Comparison of ENCODE assay signal across 11 cellular contexts in the genomic region with DNA sequence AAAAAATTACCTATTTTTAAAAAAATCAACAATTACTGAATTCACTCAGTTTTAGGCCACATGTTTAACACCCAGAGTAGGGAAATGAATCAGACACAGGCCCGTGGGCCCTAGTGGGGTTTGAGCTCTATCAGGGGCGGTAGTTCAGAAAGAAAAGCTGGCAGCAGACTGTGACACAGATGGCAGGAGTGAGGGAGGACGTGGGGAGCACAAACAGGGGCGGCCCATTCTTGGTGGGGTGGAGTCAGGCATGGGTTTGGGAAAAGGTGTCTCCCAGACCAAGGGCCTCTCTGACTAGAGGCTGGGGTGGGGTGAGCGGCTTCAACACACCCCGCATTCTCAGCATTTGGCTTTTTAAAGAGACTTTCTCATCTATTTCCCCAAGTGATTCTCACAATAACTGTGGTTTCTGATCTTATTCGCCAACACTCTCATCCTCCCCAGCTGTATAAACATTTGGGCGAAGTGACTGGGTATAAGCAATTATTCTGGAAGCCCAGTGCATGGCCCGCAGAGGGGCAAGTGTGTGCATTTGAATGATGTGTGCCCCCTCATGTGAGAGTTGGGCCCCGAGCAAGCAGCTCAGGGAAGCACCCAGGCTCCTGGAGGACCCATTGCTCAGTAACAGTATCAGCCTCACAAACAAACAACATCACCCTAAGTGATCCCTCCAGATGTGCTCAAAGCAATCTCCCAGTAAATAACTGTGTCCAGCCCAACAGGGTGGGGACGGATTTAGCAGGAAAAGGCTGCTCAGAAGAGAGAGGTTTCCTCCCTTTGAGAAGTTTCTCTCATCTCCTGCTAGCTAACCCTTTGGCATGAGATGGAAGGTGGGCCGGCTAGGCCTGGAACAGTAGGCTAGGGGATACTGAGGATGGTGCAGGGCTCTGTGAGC.
A peak's percentile ranks its signal among the peaks of the same experiment; 100 is the strongest.
DNase-seq lines count a peak whose midpoint lies in the region; ATAC-seq, FAIRE-seq and TF ChIP-seq lines count a peak whose summit lies in the region.
"Had no signal": no experiment of that assay in that cellular context is flagged by ENCODE, and none has a peak within 500 bp of the region (broad histone marks: within the 10 kb centered on the region; RNA-seq: fewer than 3 reads in every experiment).

No MANE protein-coding gene starts in this region.

- H3K9me3 Mint-ChIP-seq in nephron, result no peaks in the 10 kb centered on the region
- no peaks in the 10 kb centered on the region for H3K9me3 Mint-ChIP-seq in naive thymus-derived CD4-positive, alpha-beta T cell

- H3K36me3 Mint-ChIP-seq in nephron (ENCODE audit: low read depth), result no peaks in the 10 kb centered on the region
- H3K36me3 Mint-ChIP-seq in naive thymus-derived CD4-positive, alpha-beta T cell, result no peaks in the 10 kb centered on the region

- H3K27ac Mint-ChIP-seq in nephron, result peak overlapping the region; percentile 35 to 85 (median 55)
- H3K27ac Mint-ChIP-seq in naive thymus-derived CD4-positive, alpha-beta T cell, result no peak overlapping the region

- no peak overlapping the region for H3K27ac ChIP-seq in naive thymus-derived CD4-positive, alpha-beta T cell (ENCODE audit: low read depth, low read length)
- H3K27ac ChIP-seq: hepatocyte had no signal

- no peaks in the 10 kb centered on the region for H3K36me3 ChIP-seq in naive thymus-derived CD4-positive, alpha-beta T cell (ENCODE audit: control insufficient read depth in 2 of 3, insufficient read depth in 3 of 3, low read length in 3 of 3)

- H3K4me3 ChIP-seq in astrocyte of the spinal cord (ENCODE audit: low read depth, low read length), result no peak overlapping the region
- H3K4me3 ChIP-seq in naive thymus-derived CD4-positive, alpha-beta T cell (ENCODE audit: low read length), result no peak overlapping the region
- H3K4me3 ChIP-seq: hepatocyte had no signal

- intact Hi-C loops in naive thymus-derived CD4-positive, alpha-beta T cell (cut with micrococcal nuclease), result no loop called here

- H3K4me3 Mint-ChIP-seq in nephron, result no peak overlapping the region
- H3K4me3 Mint-ChIP-seq in naive thymus-derived CD4-positive, alpha-beta T cell, result no peak overlapping the region

- no peaks in the 10 kb centered on the region for H3K9me3 ChIP-seq in naive thymus-derived CD4-positive, alpha-beta T cell (ENCODE audit: control insufficient read depth in 2 of 3, low read length in 3 of 3)

- H3K27me3 ChIP-seq in naive thymus-derived CD4-positive, alpha-beta T cell (ENCODE audit: control insufficient read depth in 2 of 2, insufficient read depth in 2 of 2, low read length in 2 of 2), result no peaks in the 10 kb centered on the region
- H3K27me3 ChIP-seq: hepatocyte had no signal

- CTCF ChIA-PET in GM10248 (lab: Yijun Ruan, JAX), result no interaction called here
- CTCF ChIA-PET in naive thymus-derived CD4-positive, alpha-beta T cell (lab: Charles Lee), result no interaction called here

- peak; percentile 60 for ATAC-seq in GM21619 (IDR thresholded peaks at IDR 0.05; ENCODE audit: unreplicated experiment)
- no peak for ATAC-seq in naive thymus-derived CD4-positive, alpha-beta T cell
- ATAC-seq: PC-3 had no signal

- TF ChIP-seq CTCF in GM10248 (IDR thresholded peaks at IDR 0.05; ENCODE audit: control extremely low read depth, extremely low read depth, low read depth, missing control alignments) (no peak), astrocyte of the spinal cord (IDR thresholded peaks at IDR 0.05; ENCODE audit: low read depth, low read length) (no peak), nephron (IDR thresholded peaks at IDR 0.05; ENCODE audit: unreplicated experiment in 3 of 3) (no peak)

- FAIRE-seq in RCC 7860 (lab: Jason Lieb, UNC), result no peak

- peaks cover 52% of the 10 kb centered on the region for H3K4me1 Mint-ChIP-seq in nephron
- H3K4me1 Mint-ChIP-seq in naive thymus-derived CD4-positive, alpha-beta T cell, result no peaks in the 10 kb centered on the region

- POLR2A ChIA-PET in GM10248 (lab: Yijun Ruan, JAX), result no interaction called here
- POLR2A ChIA-PET in naive thymus-derived CD4-positive, alpha-beta T cell (lab: Charles Lee), result no interaction called here

- H3K4me1 ChIP-seq in naive thymus-derived CD4-positive, alpha-beta T cell (ENCODE audit: control insufficient read depth in 2 of 2, insufficient read depth in 2 of 2, low read length in 2 of 2), result no peaks in the 10 kb centered on the region

- in situ Hi-C loops in astrocyte of the spinal cord (cut with HindIII; ENCODE audit: low sequenced_read_pairs), result no loop called here

- DNase-seq in GM10248 (ENCODE audit: extremely low spot score) (peak; percentile 26), astrocyte of the spinal cord (ENCODE audit: low read depth, low spot score) (peak; percentile 70), RCC 7860 (ENCODE audit: low spot score) (no peak), NCI-H524 treated with DMSO at 0.1 percent for 48 hours (lab: John Stamatoyannopoulos, UW) (no peak)
- DNase-seq in naive thymus-derived CD4-positive, alpha-beta T cell, result no peak
- DNase-seq: dermis blood vessel endothelial cell, EL, PC-3 had no signal

- H3K27me3 Mint-ChIP-seq in nephron (ENCODE audit: low read depth), result peaks cover 9% of the 10 kb centered on the region
- peaks cover 0 to 6% (median 5%) of the 10 kb centered on the region in 5 donors for H3K27me3 Mint-ChIP-seq in naive thymus-derived CD4-positive, alpha-beta T cell

Comparison
In these comparisons a context has a peak if more than half of its experiments do, and no peak if none do; other contexts are left out.
1. DNase-seq: peak in GM10248 (single experiment) and astrocyte of the spinal cord (single experiment); none in naive thymus-derived CD4-positive, alpha-beta T cell (0 of 9), RCC 7860 (single experiment) and NCI-H524 treated with DMSO at 0.1 percent for 48 hours (single experiment).
2. H3K27ac Mint-ChIP-seq: peak in nephron (3 of 3); none in naive thymus-derived CD4-positive, alpha-beta T cell (0 of 9).